ENCODE assay signal across 1 cellular context in genomic region chr11:125516266-125516665, GRCh38.
TF ChIP-seq lines count a peak whose summit lies in the region.

No MANE protein-coding gene starts in this region.

TF ChIP-seq in K562, 482 proteins besides CTCF, POLR2A, EP300 and RAD21 (continued from another document):
- TF ChIP-seq ZNF75A (CRISPR knock-in tag; IDR thresholded peaks at IDR 0.05) (no peak), GABPB1 (CRISPR knock-in tag; IDR thresholded peaks at IDR 0.05) (no peak), FOXP1 (CRISPR knock-in tag; IDR thresholded peaks at IDR 0.05) (no peak), CXXC5 (CRISPR knock-in tag; IDR thresholded peaks at IDR 0.05) (no peak), ZNF707 (CRISPR knock-in tag; conservative IDR thresholded peaks at IDR 0.05) (no peak), ARID2 (IDR thresholded peaks at IDR 0.05) (no peak), STAG1 (CRISPR knock-in tag; IDR thresholded peaks at IDR 0.05; ENCODE audit: borderline replicate concordance) (no peak), ZNF354B (CRISPR knock-in tag; IDR thresholded peaks at IDR 0.05) (no peak), GATAD2A (IDR thresholded peaks at IDR 0.05) (no peak), MBD2 (IDR thresholded peaks at IDR 0.05; ENCODE audit: borderline replicate concordance, low read depth) (no peak), ZC3H4 (CRISPR knock-in tag; IDR thresholded peaks at IDR 0.05; ENCODE audit: borderline replicate concordance) (no peak)
